Comparison of ENCODE assay signal across 10 cellular contexts in genomic region chr7:70456729-70457128, GRCh38.
DNase-seq lines count a peak whose midpoint lies in the region; ATAC-seq and TF ChIP-seq lines count a peak whose summit lies in the region.
"Had no signal": no experiment of that assay in that cellular context is flagged by ENCODE, and none has a peak within 500 bp of the region (broad histone marks: within the 10 kb centered on the region; RNA-seq: fewer than 3 reads in every experiment).

No MANE protein-coding gene starts in this region.

- intact Hi-C loops in activated CD4-positive, alpha-beta T cell treated with anti-CD3 and anti-CD28 coated beads, Interleukin-2, amount 10 ng/mL, durations not matched to agents 24 days and 14 days (cut with micrococcal nuclease), result loop anchor here (10.0 kb wide), 1 partner anchor 238 kb away; no protein-coding TSS in a partner anchor
- intact Hi-C loops in spleen (cut with DNase I; ENCODE audit: low total_unique reads), result no loop called here
- intact Hi-C loops in MCF 10A (cut with micrococcal nuclease), result no loop called here

- H3K36me3 ChIP-seq in spleen, result no peaks in the 10 kb centered on the region

- H3K4me3 ChIP-seq in Jurkat, Clone E6-1 (ENCODE audit: low read length), result no peak overlapping the region
- H3K4me3 ChIP-seq in spleen, result no peak overlapping the region

- ATAC-seq in GM21723 (IDR thresholded peaks at IDR 0.05; ENCODE audit: unreplicated experiment), result peak; percentile 72
- ATAC-seq in SK-N-SH treated with all-trans-retinoic acid at 6 μM for 48 hours, result no peak

- no peaks in the 10 kb centered on the region for H3K27me3 Mint-ChIP-seq in activated CD4-positive, alpha-beta T cell treated with anti-CD3 and anti-CD28 coated beads, Interleukin-2, amount 10 ng/mL, durations not matched to agents 24 days and 14 days
- no peaks in the 10 kb centered on the region for H3K27me3 Mint-ChIP-seq in MCF 10A (ENCODE audit: insufficient read depth, unreplicated experiment)

- no peak for TF ChIP-seq POLR2A in spleen (IDR thresholded peaks at IDR 0.05)

- whole genome bisulfite sequencing in spleen, 5 donors, result 29 to 65% (median 60%) methylated on average over 4 of the region's 4 CpGs

- POLR2A ChIA-PET in MCF 10A (lab: Yijun Ruan, JAX), result no interaction called here

- H3K9me3 Mint-ChIP-seq in activated CD4-positive, alpha-beta T cell treated with anti-CD3 and anti-CD28 coated beads, Interleukin-2, amount 10 ng/mL, durations not matched to agents 24 days and 14 days, result no peaks in the 10 kb centered on the region
- peaks cover 7% of the 10 kb centered on the region for H3K9me3 Mint-ChIP-seq in MCF 10A (ENCODE audit: unreplicated experiment)

- no peak for TF ChIP-seq CTCF in spleen (IDR thresholded peaks at IDR 0.05 in 8 of 11, conservative IDR thresholded peaks at IDR 0.05 in 3 of 11)
- TF ChIP-seq CTCF in MCF 10A (IDR thresholded peaks at IDR 0.05; ENCODE audit: unreplicated experiment), result no peak

- H3K4me3 Mint-ChIP-seq in activated CD4-positive, alpha-beta T cell treated with anti-CD3 and anti-CD28 coated beads, Interleukin-2, amount 10 ng/mL, durations not matched to agents 24 days and 14 days, result no peak overlapping the region
- H3K4me3 Mint-ChIP-seq in MCF 10A (ENCODE audit: unreplicated experiment), result no peak overlapping the region

- CTCF ChIA-PET in MCF 10A (lab: Yijun Ruan, JAX), result no interaction called here

- H3K27me3 ChIP-seq in spleen (replicated peaks in 1 of 7), result no peaks in the 10 kb centered on the region

- no peak overlapping the region for H3K27ac Mint-ChIP-seq in activated CD4-positive, alpha-beta T cell treated with anti-CD3 and anti-CD28 coated beads, Interleukin-2, amount 10 ng/mL, durations not matched to agents 24 days and 14 days
- no peak overlapping the region for H3K27ac Mint-ChIP-seq in MCF 10A (ENCODE audit: low read depth, unreplicated experiment)

- DNase-seq in activated CD4-positive, alpha-beta T cell treated with anti-CD3 and anti-CD28 coated beads, Interleukin-2, amount 10 ng/mL, durations not matched to agents 24 days and 14 days, result peak; percentile 55
- DNase-seq in activated CD4-positive, alpha-beta T cell treated with anti-CD3 and anti-CD28 coated beads, Interleukin-2, amount 50 U/mL, for 1 hour, result no peak
- DNase-seq in Jurkat, Clone E6-1 (ENCODE audit: low read depth, low spot score), result peak; percentile 27
- DNase-seq in spleen (peak; percentile 81), MCF 10A (ENCODE audit: unreplicated experiment) (no peak), midbrain (lab: John Stamatoyannopoulos, UW) (no peak)
- DNase-seq: 8988T, mesendoderm had no signal

- peaks cover 1% of the 10 kb centered on the region for H3K4me1 Mint-ChIP-seq in activated CD4-positive, alpha-beta T cell treated with anti-CD3 and anti-CD28 coated beads, Interleukin-2, amount 10 ng/mL, durations not matched to agents 24 days and 14 days
- H3K4me1 Mint-ChIP-seq in MCF 10A (ENCODE audit: insufficient read depth, unreplicated experiment), result no peaks in the 10 kb centered on the region

- H3K36me3 Mint-ChIP-seq in activated CD4-positive, alpha-beta T cell treated with anti-CD3 and anti-CD28 coated beads, Interleukin-2, amount 10 ng/mL, durations not matched to agents 24 days and 14 days (ENCODE audit: low read depth), result no peaks in the 10 kb centered on the region
- no peaks in the 10 kb centered on the region for H3K36me3 Mint-ChIP-seq in MCF 10A (ENCODE audit: insufficient read depth, unreplicated experiment)

- no peaks in the 10 kb centered on the region for H3K9me3 ChIP-seq in spleen

- H3K27ac ChIP-seq in spleen, result peak overlapping the region in 3 of 8 donors; percentile 16 to 62 (median 39)

- no TSS peak for BruUV-seq in MCF 10A (replicated peaks; lab: Mats Ljungman, UMichigan)

- H3K4me1 ChIP-seq in spleen, result peaks cover 0 to 34% (median 17%) of the 10 kb centered on the region in 6 donors

TF ChIP-seq in SK-N-SH treated with all-trans-retinoic acid at 6 μM for 48 hours, 23 proteins besides CTCF, POLR2A, EP300 and RAD21:
- no peak for TF ChIP-seq ESRRG (CRISPR knock-in tag; IDR thresholded peaks at IDR 0.05)
- no peak for TF ChIP-seq TSHZ2 (CRISPR knock-in tag; IDR thresholded peaks at IDR 0.05)
- no peak for TF ChIP-seq ISL1 (CRISPR knock-in tag; IDR thresholded peaks at IDR 0.05)
- TF ChIP-seq GLIS3 (CRISPR knock-in tag; IDR thresholded peaks at IDR 0.05), result no peak
TF ChIP-seq in SK-N-SH treated with all-trans-retinoic acid at 6 μM for 48 hours: peak in this region for 0.

Comparison
In these comparisons a context has a peak if more than half of its experiments do, and no peak if none do; other contexts are left out.
1. DNase-seq: peak in activated CD4-positive, alpha-beta T cell treated with anti-CD3 and anti-CD28 coated beads, Interleukin-2, amount 10 ng/mL, durations not matched to agents 24 days and 14 days (single experiment), Jurkat, Clone E6-1 (single experiment) and spleen (single experiment); none in activated CD4-positive, alpha-beta T cell treated with anti-CD3 and anti-CD28 coated beads, Interleukin-2, amount 50 U/mL, for 1 hour (single experiment), MCF 10A (single experiment) and midbrain (single experiment).